In genomic region chr18:967037-967576, GRCh38 we compare ENCODE assay signal across 1 cellular context.
TF ChIP-seq lines count a peak whose summit lies in the region.

No MANE protein-coding gene starts in this region.

TF ChIP-seq in K562, 482 proteins besides CTCF, POLR2A, EP300 and RAD21 (continued from another document and continues in another):
- TF ChIP-seq ZNF41 (CRISPR knock-in tag; conservative IDR thresholded peaks at IDR 0.05) (0 out of 2 replicates have a peak, but pooled peaks have one; percentile 40), ZNF311 (CRISPR knock-in tag; IDR thresholded peaks at IDR 0.05) (no peak; the same call in 1 of the 2 replicates), HMBOX1 (IDR thresholded peaks at IDR 0.05) (0 out of 2 replicates have a peak, but pooled peaks have one; percentile 13), CHAMP1 (IDR thresholded peaks at IDR 0.05) (no peak), MEF2D (tag; conservative IDR thresholded peaks at IDR 0.05; ENCODE audit: low read depth) (0 out of 2 replicates have a peak, but pooled peaks have one; percentile 24), DIDO1 (tag; IDR thresholded peaks at IDR 0.05; ENCODE audit: low read depth) (peak; percentile 64; the same call in 1 of the 2 replicates), TRIM24 (IDR thresholded peaks at IDR 0.05) (peak; percentile 75 to 90; a peak in 3 of 4 replicates), IFI16 (CRISPR knock-in tag; IDR thresholded peaks at IDR 0.05) (no peak), POLR2H (tag; IDR thresholded peaks at IDR 0.05; ENCODE audit: low read depth) (no peak), EP400 (IDR thresholded peaks at IDR 0.05) (peak; percentile 85), ID3 (CRISPR knock-in tag; IDR thresholded peaks at IDR 0.05) (no peak), ID3 (tag; IDR thresholded peaks at IDR 0.05) (no peak), ERF (CRISPR knock-in tag; IDR thresholded peaks at IDR 0.05) (peak; percentile 76; the same call in 1 of the 2 replicates), SIN3B (IDR thresholded peaks at IDR 0.05; ENCODE audit: low read depth) (no peak), FOXP1 (CRISPR knock-in tag; IDR thresholded peaks at IDR 0.05) (no peak; the same call in 1 of the 2 replicates), TEAD1 (CRISPR knock-in tag; IDR thresholded peaks at IDR 0.05) (peak in 1 of 2 experiments; percentile 76; a peak in 1 of 4 replicates), TCF7L2 (IDR thresholded peaks at IDR 0.05; ENCODE audit: low read depth, low read length) (no peak), KDM5B (IDR thresholded peaks at IDR 0.05; ENCODE audit: insufficient replicate concordance, low read depth, low read length) (no peak), HNRNPH1 (optimal IDR thresholded peaks at IDR 0.05; ENCODE audit: low read depth, low read length) (no peak), MNT (conservative IDR thresholded peaks at IDR 0.05) (no peak), SMAD3 (CRISPR knock-in tag; conservative IDR thresholded peaks at IDR 0.05) (no peak), HDAC2 (IDR thresholded peaks at IDR 0.05) (peak; percentile 73; the same call in 1 of the 2 replicates), THAP7 (CRISPR knock-in tag; IDR thresholded peaks at IDR 0.05) (no peak), POLR2B (IDR thresholded peaks at IDR 0.05; ENCODE audit: low read depth, partially characterized antibody) (no peak), KLF10 (CRISPR knock-in tag; IDR thresholded peaks at IDR 0.05) (no peak), MTF1 (CRISPR knock-in tag; IDR thresholded peaks at IDR 0.05; ENCODE audit: borderline replicate concordance) (no peak), EHMT2 (IDR thresholded peaks at IDR 0.05) (no peak), NR2C2 (CRISPR knock-in tag; IDR thresholded peaks at IDR 0.05) (no peak), NR2C2 (tag; IDR thresholded peaks at IDR 0.05) (peak; percentile 63), ZNF224 (CRISPR knock-in tag; IDR thresholded peaks at IDR 0.05) (no peak), RBM14 (IDR thresholded peaks at IDR 0.05; ENCODE audit: borderline replicate concordance, insufficient read depth, low read depth, low read length) (no peak), ETV5 (CRISPR knock-in tag; IDR thresholded peaks at IDR 0.05; ENCODE audit: low read depth) (no peak), NFE2 (IDR thresholded peaks at IDR 0.05; ENCODE audit: low read depth) (peak; percentile 6; the same call in 1 of the 2 replicates), MAFK (IDR thresholded peaks at IDR 0.05; ENCODE audit: low read length) (peak; percentile 27; the same call in 1 of the 2 replicates), POLR2G (IDR thresholded peaks at IDR 0.05; ENCODE audit: low read depth, low read length) (no peak), CREM (IDR thresholded peaks at IDR 0.05; ENCODE audit: low read depth) (peak; percentile 77), SAP30 (IDR thresholded peaks at IDR 0.05; ENCODE audit: borderline replicate concordance, insufficient read depth, low read depth, low read length, poor library complexity, severe bottlenecking) (no peak), HDAC3 (IDR thresholded peaks at IDR 0.05; ENCODE audit: borderline replicate concordance, partially characterized antibody) (peak; percentile 55), CBFA2T2 (conservative IDR thresholded peaks at IDR 0.05) (peak; percentile 65), TARDBP (IDR thresholded peaks at IDR 0.05) (no peak), ZBTB17 (CRISPR knock-in tag; IDR thresholded peaks at IDR 0.05) (0 out of 2 replicates have a peak, but pooled peaks have one; percentile 31), SIX5 (IDR thresholded peaks at IDR 0.05; ENCODE audit: borderline replicate concordance in 1 of 2, insufficient read depth in 1 of 2, low read depth in 1 of 2, low read length in 2 of 2) (no peak), GTF2A2 (tag; IDR thresholded peaks at IDR 0.05) (no peak), CBX1 (IDR thresholded peaks at IDR 0.05; ENCODE audit: low read depth) (0 out of 2 replicates have a peak, but pooled peaks have one; percentile 62), SMC3 (conservative IDR thresholded peaks at IDR 0.05; ENCODE audit: insufficient read depth, low read depth, low read length) (no peak), PTBP1 (IDR thresholded peaks at IDR 0.05; ENCODE audit: low read depth, low read length) (no peak), ILF3 (IDR thresholded peaks at IDR 0.05; ENCODE audit: borderline replicate concordance) (no peak), KAT2B (IDR thresholded peaks at IDR 0.05; ENCODE audit: low read depth, low read length) (no peak), ZNF584 (CRISPR knock-in tag; IDR thresholded peaks at IDR 0.05; ENCODE audit: low read depth) (0 out of 2 replicates have a peak, but pooled peaks have one; percentile 47), STAG1 (CRISPR knock-in tag; IDR thresholded peaks at IDR 0.05; ENCODE audit: borderline replicate concordance) (no peak), POU5F1 (IDR thresholded peaks at IDR 0.05; ENCODE audit: borderline replicate concordance, low read depth, low read length, partially characterized antibody) (no peak), SMARCE1 (IDR thresholded peaks at IDR 0.05) (peak; percentile 91; the same call in 1 of the 2 replicates), CBFA2T3 (IDR thresholded peaks at IDR 0.05) (peak; percentile 80), KLF16 (IDR thresholded peaks at IDR 0.05) (peak; percentile 83)
- TF ChIP-seq, protein P1, sequence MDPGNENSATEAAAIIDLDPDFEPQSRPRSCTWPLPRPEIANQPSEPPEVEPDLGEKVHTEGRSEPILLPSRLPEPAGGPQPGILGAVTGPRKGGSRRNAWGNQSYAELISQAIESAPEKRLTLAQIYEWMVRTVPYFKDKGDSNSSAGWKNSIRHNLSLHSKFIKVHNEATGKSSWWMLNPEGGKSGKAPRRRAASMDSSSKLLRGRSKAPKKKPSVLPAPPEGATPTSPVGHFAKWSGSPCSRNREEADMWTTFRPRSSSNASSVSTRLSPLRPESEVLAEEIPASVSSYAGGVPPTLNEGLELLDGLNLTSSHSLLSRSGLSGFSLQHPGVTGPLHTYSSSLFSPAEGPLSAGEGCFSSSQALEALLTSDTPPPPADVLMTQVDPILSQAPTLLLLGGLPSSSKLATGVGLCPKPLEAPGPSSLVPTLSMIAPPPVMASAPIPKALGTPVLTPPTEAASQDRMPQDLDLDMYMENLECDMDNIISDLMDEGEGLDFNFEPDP (CRISPR knock-in tag; IDR thresholded peaks at IDR 0.05): no peak
- TF ChIP-seq, protein P2, sequence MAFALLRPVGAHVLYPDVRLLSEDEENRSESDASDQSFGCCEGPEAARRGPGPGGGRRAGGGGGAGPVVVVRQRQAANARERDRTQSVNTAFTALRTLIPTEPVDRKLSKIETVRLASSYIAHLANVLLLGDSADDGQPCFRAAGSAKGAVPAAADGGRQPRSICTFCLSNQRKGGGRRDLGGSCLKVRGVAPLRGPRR (CRISPR knock-in tag; IDR thresholded peaks at IDR 0.05): no peak
- TF ChIP-seq, protein P3, sequence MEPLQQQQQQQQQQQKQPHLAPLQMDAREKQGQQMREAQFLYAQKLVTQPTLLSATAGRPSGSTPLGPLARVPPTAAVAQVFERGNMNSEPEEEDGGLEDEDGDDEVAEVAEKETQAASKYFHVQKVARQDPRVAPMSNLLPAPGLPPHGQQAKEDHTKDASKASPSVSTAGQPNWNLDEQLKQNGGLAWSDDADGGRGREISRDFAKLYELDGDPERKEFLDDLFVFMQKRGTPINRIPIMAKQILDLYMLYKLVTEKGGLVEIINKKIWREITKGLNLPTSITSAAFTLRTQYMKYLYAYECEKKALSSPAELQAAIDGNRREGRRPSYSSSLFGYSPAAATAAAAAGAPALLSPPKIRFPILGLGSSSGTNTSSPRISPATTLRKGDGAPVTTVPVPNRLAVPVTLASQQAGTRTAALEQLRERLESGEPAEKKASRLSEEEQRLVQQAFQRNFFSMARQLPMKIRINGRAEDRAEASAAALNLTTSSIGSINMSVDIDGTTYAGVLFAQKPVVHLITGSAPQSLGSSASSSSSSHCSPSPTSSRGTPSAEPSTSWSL (CRISPR knock-in tag; IDR thresholded peaks at IDR 0.05; ENCODE audit: borderline replicate concordance): no peak
- TF ChIP-seq, protein P4, sequence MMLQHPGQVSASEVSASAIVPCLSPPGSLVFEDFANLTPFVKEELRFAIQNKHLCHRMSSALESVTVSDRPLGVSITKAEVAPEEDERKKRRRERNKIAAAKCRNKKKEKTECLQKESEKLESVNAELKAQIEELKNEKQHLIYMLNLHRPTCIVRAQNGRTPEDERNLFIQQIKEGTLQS (IDR thresholded peaks at IDR 0.05): peak; percentile 96
- TF ChIP-seq, protein P4 (CRISPR knock-in tag; conservative IDR thresholded peaks at IDR 0.05): no peak
- TF ChIP-seq, protein P5, sequence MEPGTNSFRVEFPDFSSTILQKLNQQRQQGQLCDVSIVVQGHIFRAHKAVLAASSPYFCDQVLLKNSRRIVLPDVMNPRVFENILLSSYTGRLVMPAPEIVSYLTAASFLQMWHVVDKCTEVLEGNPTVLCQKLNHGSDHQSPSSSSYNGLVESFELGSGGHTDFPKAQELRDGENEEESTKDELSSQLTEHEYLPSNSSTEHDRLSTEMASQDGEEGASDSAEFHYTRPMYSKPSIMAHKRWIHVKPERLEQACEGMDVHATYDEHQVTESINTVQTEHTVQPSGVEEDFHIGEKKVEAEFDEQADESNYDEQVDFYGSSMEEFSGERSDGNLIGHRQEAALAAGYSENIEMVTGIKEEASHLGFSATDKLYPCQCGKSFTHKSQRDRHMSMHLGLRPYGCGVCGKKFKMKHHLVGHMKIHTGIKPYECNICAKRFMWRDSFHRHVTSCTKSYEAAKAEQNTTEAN (CRISPR knock-in tag; IDR thresholded peaks at IDR 0.05): no peak
- TF ChIP-seq, protein P6, sequence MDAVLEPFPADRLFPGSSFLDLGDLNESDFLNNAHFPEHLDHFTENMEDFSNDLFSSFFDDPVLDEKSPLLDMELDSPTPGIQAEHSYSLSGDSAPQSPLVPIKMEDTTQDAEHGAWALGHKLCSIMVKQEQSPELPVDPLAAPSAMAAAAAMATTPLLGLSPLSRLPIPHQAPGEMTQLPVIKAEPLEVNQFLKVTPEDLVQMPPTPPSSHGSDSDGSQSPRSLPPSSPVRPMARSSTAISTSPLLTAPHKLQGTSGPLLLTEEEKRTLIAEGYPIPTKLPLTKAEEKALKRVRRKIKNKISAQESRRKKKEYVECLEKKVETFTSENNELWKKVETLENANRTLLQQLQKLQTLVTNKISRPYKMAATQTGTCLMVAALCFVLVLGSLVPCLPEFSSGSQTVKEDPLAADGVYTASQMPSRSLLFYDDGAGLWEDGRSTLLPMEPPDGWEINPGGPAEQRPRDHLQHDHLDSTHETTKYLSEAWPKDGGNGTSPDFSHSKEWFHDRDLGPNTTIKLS (IDR thresholded peaks at IDR 0.05; ENCODE audit: borderline replicate concordance, low read depth): 0 out of 2 replicates have a peak, but pooled peaks have one; percentile 18
- TF ChIP-seq, protein P7, sequence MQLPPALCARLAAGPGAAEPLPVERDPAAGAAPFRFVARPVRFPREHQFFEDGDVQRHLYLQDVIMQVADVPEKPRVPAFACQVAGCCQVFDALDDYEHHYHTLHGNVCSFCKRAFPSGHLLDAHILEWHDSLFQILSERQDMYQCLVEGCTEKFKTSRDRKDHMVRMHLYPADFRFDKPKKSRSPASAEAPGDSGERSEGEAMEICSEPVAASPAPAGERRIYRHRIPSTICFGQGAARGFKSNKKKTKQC (CRISPR knock-in tag; IDR thresholded peaks at IDR 0.05): no peak
